ENCODE assay signal across 15 cellular contexts in the genomic region with DNA sequence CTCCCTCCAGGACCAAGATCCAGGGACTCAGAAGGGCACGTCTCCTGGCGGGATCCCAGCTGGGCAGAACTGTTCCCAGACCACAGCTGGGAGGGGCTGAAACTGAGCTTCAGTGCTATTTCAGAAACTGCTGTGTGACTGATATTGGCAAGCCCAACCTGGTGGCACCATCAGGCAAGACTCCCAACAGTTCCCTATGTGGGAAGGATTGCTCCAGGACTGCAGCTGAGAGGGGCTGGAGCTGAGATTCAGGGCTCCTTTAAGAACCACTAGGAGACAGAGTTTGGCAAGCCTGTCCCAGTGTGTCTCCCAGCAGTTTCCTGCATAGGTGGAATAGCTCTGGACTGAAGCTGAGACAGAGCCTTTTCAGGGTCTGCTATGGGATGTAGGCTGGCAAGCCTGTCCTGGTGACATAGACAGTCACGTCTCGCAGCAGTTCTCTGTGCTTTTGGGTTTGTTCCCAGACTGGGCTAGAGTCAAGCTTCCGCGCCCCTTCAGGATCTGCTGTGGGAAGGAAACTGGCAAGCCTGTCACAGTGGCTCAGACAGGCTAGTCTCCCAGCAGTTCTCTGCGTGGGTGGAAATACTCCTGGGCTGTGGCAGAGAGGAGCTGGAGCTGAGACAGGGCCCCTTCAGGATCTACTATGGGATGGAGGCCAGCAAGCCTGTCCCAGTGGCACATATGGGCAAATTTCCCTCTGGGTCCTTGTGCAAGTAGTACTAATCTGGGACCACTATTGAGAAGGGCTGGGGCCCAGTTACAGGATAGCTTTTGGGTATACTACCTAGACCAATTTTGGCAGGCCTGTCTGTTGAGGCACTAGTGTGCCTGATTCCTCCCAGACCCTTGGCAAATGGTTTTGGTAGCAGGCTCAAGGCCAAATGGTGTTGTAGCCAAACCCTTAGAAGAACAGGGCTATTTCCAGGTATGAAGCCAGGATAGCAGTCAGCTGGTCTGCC. TPM values are rescaled to one million over a fixed set of nuclear protein-coding genes. Genes with fewer than 3 reads are reported as not detected.
DNase-seq lines count a peak whose midpoint lies in the region; ATAC-seq, FAIRE-seq and TF ChIP-seq lines count a peak whose summit lies in the region.
"Had no signal": no experiment of that assay in that cellular context is flagged by ENCODE, and none has a peak within 500 bp of the region (broad histone marks: within the 10 kb centered on the region; RNA-seq: fewer than 3 reads in every experiment).

No MANE protein-coding gene starts in this region.

- H3K4me3 ChIP-seq in right atrium auricular region (no peak overlapping the region), sigmoid colon (no peak overlapping the region)
- H3K4me3 ChIP-seq: SJSA1 had no signal

- peaks cover 0 to 15% of the 10 kb centered on the region in 2 donors for H3K9me3 ChIP-seq in right atrium auricular region
- H3K9me3 ChIP-seq in sigmoid colon = no peaks in the 10 kb centered on the region
- H3K9me3 ChIP-seq: SJSA1 had no signal

- peak; percentile 50 for FAIRE-seq in GM12892 (lab: Jason Lieb, UNC)

- TF ChIP-seq CTCF in right atrium auricular region (IDR thresholded peaks at IDR 0.05) = no peak
- no peak for TF ChIP-seq CTCF in sigmoid colon (IDR thresholded peaks at IDR 0.05)

- intact Hi-C loops in sigmoid colon (cut with DNase I) = no loop called here

- DNase-seq in GM12892 (ENCODE audit: insufficient read length) = no peak
- DNase-seq in cerebellum (ENCODE audit: low spot score) = peak; percentile 75
- DNase-seq in right atrium auricular region (ENCODE audit: low spot score) = no peak
- no peak for DNase-seq in sigmoid colon
- DNase-seq in UCSD-AML1 (lab: John Stamatoyannopoulos, UW; ENCODE audit: unreplicated experiment) = no peak
- no peak for DNase-seq in glomerular visceral epithelial cell (ENCODE audit: extremely low spot score)
- DNase-seq in NCI-H1930 (lab: John Stamatoyannopoulos, UW) = no peak
- DNase-seq: activated CD4-positive, CD25-positive, alpha-beta regulatory T cell; dermis blood vessel endothelial cell; naive B cell; NCI-H526; stimulated activated CD4-positive, alpha-beta T cell treated with anti-CD3 and anti-CD28 coated beads, Interleukin-1b, Interleukin-23, amount 100 ng/mL, for 48 hours; stimulated activated naive CD8-positive, alpha-beta T cell treated with anti-CD3 and anti-CD28 coated beads, Interleukin-15, Interleukin-2, amounts not matched to agents 100 U/mL and 50 U/mL, for 24 hours had no signal

- TF ChIP-seq EP300 in sigmoid colon (IDR thresholded peaks at IDR 0.05) = no peak

- no peaks in the 10 kb centered on the region for H3K36me3 ChIP-seq in right atrium auricular region
- H3K36me3 ChIP-seq in sigmoid colon = no peaks in the 10 kb centered on the region
- H3K36me3 ChIP-seq: SJSA1 had no signal

- WGBS in sigmoid colon, 2 donors = 80 to 86% methylated on average over 7 of the region's 7 CpGs

- ATAC-seq in HG03378 (IDR thresholded peaks at IDR 0.05; ENCODE audit: unreplicated experiment) = no peak
- ATAC-seq: stimulated activated naive CD8-positive, alpha-beta T cell treated with anti-CD3 and anti-CD28 coated beads, Interleukin-15, Interleukin-2, amounts not matched to agents 100 U/mL and 50 U/mL, for 24 hours had no signal

- TF ChIP-seq POLR2A in GM12892 (IDR thresholded peaks at IDR 0.05; ENCODE audit: low read depth, low read length) (no peak), sigmoid colon (IDR thresholded peaks at IDR 0.05) (no peak)

- H3K27ac ChIP-seq in right atrium auricular region (peak overlapping the region; percentile 56 to 81), sigmoid colon (peak overlapping the region; percentile 61 to 68 (median 68))
- H3K27ac ChIP-seq: SJSA1 had no signal

- H3K27me3 ChIP-seq in right atrium auricular region = no peaks in the 10 kb centered on the region
- no peaks in the 10 kb centered on the region for H3K27me3 ChIP-seq in sigmoid colon
- H3K27me3 ChIP-seq: SJSA1 had no signal

- H3K4me1 ChIP-seq in right atrium auricular region (peaks cover 0 to 16% of the 10 kb centered on the region in 2 donors), sigmoid colon (peaks cover 0 to 16% (median 7%) of the 10 kb centered on the region in 4 donors)
- H3K4me1 ChIP-seq: SJSA1 had no signal

RNA-seq across cellular contexts. Expression of a gene that starts 20.2 kb away (rescaled TPM):
- 29.4 TPM for polyA plus RNA-seq in GM12892 (2012; ENCODE audit: missing spikeins)
- 55.6 TPM for total RNA-seq in cerebellum
- total RNA-seq in right atrium auricular region = 10 to 100 TPM; 16.1 to 22.1 TPM
- 10 to 100 TPM; 23.9 to 51.6 (median 28.3) TPM for total RNA-seq in sigmoid colon
- polyA plus RNA-seq in sigmoid colon = 10 to 100 TPM in 2 of 3 donors, 1 to 10 TPM in 1; 8.4 to 18.3 (median 13.2) TPM
